1 cellular context compared by ENCODE assay signal in the genomic region with DNA sequence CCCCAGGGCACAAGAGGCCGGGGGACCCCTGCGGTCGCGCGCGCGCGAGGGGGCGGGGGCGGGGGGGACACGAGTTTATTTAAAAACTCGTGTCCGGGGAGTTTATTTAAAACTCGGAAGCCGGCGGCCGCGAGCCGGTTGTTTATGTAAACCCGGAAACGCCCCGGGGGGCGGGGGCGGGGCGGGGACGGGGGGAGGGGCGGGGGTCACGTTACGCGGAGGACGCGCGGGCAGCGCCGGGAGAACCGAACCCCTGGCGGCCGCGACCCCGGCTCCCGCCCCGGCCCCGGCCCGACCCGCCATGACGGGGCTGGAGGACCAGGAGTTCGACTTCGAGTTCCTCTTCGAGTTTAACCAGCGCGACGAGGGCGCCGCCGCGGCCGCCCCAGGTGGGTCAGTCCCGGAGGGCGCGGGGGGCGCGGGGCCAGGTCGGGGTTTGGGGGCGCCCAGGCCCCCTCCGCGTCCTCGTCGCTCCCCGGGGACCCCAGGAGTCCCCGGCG.
A peak's percentile ranks its signal among the peaks of the same experiment; 100 is the strongest.
TF ChIP-seq lines count a peak whose summit lies in the region.

No MANE protein-coding gene starts in this region.

TF ChIP-seq in K562, 482 proteins besides CTCF, POLR2A, EP300 and RAD21 (continued from another document):
- TF ChIP-seq, protein P1, sequence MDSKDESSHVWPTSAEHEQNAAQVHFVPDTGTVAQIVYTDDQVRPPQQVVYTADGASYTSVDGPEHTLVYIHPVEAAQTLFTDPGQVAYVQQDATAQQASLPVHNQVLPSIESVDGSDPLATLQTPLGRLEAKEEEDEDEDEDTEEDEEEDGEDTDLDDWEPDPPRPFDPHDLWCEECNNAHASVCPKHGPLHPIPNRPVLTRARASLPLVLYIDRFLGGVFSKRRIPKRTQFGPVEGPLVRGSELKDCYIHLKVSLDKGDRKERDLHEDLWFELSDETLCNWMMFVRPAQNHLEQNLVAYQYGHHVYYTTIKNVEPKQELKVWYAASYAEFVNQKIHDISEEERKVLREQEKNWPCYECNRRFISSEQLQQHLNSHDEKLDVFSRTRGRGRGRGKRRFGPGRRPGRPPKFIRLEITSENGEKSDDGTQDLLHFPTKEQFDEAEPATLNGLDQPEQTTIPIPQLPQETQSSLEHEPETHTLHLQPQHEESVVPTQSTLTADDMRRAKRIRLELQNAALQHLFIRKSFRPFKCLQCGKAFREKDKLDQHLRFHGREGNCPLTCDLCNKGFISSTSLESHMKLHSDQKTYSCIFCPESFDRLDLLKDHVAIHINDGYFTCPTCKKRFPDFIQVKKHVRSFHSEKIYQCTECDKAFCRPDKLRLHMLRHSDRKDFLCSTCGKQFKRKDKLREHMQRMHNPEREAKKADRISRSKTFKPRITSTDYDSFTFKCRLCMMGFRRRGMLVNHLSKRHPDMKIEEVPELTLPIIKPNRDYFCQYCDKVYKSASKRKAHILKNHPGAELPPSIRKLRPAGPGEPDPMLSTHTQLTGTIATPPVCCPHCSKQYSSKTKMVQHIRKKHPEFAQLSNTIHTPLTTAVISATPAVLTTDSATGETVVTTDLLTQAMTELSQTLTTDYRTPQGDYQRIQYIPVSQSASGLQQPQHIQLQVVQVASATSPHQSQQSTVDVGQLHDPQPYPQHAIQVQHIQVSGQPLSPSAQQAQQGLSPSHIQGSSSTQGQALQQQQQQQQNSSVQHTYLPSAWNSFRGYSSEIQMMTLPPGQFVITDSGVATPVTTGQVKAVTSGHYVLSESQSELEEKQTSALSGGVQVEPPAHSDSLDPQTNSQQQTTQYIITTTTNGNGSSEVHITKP (IDR thresholded peaks at IDR 0.05; ENCODE audit: partially characterized antibody) = no peak
- TF ChIP-seq, protein P2, sequence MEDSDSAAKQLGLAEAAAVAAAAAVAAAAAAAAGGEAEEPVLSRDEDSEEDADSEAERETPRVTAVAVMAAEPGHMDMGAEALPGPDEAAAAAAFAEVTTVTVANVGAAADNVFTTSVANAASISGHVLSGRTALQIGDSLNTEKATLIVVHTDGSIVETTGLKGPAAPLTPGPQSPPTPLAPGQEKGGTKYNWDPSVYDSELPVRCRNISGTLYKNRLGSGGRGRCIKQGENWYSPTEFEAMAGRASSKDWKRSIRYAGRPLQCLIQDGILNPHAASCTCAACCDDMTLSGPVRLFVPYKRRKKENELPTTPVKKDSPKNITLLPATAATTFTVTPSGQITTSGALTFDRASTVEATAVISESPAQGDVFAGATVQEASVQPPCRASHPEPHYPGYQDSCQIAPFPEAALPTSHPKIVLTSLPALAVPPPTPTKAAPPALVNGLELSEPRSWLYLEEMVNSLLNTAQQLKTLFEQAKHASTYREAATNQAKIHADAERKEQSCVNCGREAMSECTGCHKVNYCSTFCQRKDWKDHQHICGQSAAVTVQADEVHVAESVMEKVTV (CRISPR knock-in tag; IDR thresholded peaks at IDR 0.05) = no peak
- TF ChIP-seq ELF1 (tag; IDR thresholded peaks at IDR 0.05) (peak; percentile 82), YBX1 (IDR thresholded peaks at IDR 0.05) (no peak), ZNF830 (CRISPR knock-in tag; IDR thresholded peaks at IDR 0.05) (no peak), NR2C2 (CRISPR knock-in tag; IDR thresholded peaks at IDR 0.05) (no peak), NR2C2 (tag; IDR thresholded peaks at IDR 0.05) (peak; percentile 60), ZSCAN32 (CRISPR knock-in tag; IDR thresholded peaks at IDR 0.05) (no peak), TCF7L2 (IDR thresholded peaks at IDR 0.05; ENCODE audit: low read depth, low read length) (no peak), GABPA (tag; conservative IDR thresholded peaks at IDR 0.05; ENCODE audit: low read depth) (peak; percentile 22; the same call in 1 of the 2 replicates), ZNF23 (CRISPR knock-in tag; IDR thresholded peaks at IDR 0.05) (no peak), CHD2 (IDR thresholded peaks at IDR 0.05; ENCODE audit: low read depth, low read length) (no peak), DMBX1 (CRISPR knock-in tag; IDR thresholded peaks at IDR 0.05; ENCODE audit: borderline replicate concordance) (no peak), CREBBP (IDR thresholded peaks at IDR 0.05; ENCODE audit: low read depth, low read length) (no peak), BMI1 (IDR thresholded peaks at IDR 0.05; ENCODE audit: low read length) (no peak), ARID2 (IDR thresholded peaks at IDR 0.05) (no peak), KAT2B (IDR thresholded peaks at IDR 0.05; ENCODE audit: low read depth, low read length) (no peak), TAF1 (IDR thresholded peaks at IDR 0.05; ENCODE audit: control insufficient read depth, extremely low read depth, insufficient read depth, low read length, severe bottlenecking) (peak; percentile 23), EGR1 (conservative IDR thresholded peaks at IDR 0.05) (no peak), BRD4 (IDR thresholded peaks at IDR 0.05) (no peak), HDAC3 (IDR thresholded peaks at IDR 0.05; ENCODE audit: borderline replicate concordance, partially characterized antibody) (no peak), PHF8 (IDR thresholded peaks at IDR 0.05; ENCODE audit: borderline replicate concordance, low read length) (peak; percentile 33; the same call in 1 of the 2 replicates)
- TF ChIP-seq, protein P3, sequence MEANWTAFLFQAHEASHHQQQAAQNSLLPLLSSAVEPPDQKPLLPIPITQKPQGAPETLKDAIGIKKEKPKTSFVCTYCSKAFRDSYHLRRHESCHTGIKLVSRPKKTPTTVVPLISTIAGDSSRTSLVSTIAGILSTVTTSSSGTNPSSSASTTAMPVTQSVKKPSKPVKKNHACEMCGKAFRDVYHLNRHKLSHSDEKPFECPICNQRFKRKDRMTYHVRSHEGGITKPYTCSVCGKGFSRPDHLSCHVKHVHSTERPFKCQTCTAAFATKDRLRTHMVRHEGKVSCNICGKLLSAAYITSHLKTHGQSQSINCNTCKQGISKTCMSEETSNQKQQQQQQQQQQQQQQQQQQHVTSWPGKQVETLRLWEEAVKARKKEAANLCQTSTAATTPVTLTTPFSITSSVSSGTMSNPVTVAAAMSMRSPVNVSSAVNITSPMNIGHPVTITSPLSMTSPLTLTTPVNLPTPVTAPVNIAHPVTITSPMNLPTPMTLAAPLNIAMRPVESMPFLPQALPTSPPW (CRISPR knock-in tag; IDR thresholded peaks at IDR 0.05) = peak; percentile 83
- TF ChIP-seq, protein P4, sequence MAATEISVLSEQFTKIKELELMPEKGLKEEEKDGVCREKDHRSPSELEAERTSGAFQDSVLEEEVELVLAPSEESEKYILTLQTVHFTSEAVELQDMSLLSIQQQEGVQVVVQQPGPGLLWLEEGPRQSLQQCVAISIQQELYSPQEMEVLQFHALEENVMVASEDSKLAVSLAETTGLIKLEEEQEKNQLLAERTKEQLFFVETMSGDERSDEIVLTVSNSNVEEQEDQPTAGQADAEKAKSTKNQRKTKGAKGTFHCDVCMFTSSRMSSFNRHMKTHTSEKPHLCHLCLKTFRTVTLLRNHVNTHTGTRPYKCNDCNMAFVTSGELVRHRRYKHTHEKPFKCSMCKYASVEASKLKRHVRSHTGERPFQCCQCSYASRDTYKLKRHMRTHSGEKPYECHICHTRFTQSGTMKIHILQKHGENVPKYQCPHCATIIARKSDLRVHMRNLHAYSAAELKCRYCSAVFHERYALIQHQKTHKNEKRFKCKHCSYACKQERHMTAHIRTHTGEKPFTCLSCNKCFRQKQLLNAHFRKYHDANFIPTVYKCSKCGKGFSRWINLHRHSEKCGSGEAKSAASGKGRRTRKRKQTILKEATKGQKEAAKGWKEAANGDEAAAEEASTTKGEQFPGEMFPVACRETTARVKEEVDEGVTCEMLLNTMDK (IDR thresholded peaks at IDR 0.05; ENCODE audit: borderline replicate concordance, insufficient read depth, low read depth, low read length, poor library complexity, severe bottlenecking) = no peak
- TF ChIP-seq, protein P5, sequence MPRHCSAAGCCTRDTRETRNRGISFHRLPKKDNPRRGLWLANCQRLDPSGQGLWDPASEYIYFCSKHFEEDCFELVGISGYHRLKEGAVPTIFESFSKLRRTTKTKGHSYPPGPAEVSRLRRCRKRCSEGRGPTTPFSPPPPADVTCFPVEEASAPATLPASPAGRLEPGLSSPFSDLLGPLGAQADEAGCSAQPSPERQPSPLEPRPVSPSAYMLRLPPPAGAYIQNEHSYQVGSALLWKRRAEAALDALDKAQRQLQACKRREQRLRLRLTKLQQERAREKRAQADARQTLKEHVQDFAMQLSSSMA (CRISPR knock-in tag; IDR thresholded peaks at IDR 0.05) = no peak
- TF ChIP-seq, protein P6, sequence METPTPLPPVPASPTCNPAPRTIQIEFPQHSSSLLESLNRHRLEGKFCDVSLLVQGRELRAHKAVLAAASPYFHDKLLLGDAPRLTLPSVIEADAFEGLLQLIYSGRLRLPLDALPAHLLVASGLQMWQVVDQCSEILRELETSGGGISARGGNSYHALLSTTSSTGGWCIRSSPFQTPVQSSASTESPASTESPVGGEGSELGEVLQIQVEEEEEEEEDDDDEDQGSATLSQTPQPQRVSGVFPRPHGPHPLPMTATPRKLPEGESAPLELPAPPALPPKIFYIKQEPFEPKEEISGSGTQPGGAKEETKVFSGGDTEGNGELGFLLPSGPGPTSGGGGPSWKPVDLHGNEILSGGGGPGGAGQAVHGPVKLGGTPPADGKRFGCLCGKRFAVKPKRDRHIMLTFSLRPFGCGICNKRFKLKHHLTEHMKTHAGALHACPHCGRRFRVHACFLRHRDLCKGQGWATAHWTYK (CRISPR knock-in tag; IDR thresholded peaks at IDR 0.05) = no peak
- TF ChIP-seq, protein P7, sequence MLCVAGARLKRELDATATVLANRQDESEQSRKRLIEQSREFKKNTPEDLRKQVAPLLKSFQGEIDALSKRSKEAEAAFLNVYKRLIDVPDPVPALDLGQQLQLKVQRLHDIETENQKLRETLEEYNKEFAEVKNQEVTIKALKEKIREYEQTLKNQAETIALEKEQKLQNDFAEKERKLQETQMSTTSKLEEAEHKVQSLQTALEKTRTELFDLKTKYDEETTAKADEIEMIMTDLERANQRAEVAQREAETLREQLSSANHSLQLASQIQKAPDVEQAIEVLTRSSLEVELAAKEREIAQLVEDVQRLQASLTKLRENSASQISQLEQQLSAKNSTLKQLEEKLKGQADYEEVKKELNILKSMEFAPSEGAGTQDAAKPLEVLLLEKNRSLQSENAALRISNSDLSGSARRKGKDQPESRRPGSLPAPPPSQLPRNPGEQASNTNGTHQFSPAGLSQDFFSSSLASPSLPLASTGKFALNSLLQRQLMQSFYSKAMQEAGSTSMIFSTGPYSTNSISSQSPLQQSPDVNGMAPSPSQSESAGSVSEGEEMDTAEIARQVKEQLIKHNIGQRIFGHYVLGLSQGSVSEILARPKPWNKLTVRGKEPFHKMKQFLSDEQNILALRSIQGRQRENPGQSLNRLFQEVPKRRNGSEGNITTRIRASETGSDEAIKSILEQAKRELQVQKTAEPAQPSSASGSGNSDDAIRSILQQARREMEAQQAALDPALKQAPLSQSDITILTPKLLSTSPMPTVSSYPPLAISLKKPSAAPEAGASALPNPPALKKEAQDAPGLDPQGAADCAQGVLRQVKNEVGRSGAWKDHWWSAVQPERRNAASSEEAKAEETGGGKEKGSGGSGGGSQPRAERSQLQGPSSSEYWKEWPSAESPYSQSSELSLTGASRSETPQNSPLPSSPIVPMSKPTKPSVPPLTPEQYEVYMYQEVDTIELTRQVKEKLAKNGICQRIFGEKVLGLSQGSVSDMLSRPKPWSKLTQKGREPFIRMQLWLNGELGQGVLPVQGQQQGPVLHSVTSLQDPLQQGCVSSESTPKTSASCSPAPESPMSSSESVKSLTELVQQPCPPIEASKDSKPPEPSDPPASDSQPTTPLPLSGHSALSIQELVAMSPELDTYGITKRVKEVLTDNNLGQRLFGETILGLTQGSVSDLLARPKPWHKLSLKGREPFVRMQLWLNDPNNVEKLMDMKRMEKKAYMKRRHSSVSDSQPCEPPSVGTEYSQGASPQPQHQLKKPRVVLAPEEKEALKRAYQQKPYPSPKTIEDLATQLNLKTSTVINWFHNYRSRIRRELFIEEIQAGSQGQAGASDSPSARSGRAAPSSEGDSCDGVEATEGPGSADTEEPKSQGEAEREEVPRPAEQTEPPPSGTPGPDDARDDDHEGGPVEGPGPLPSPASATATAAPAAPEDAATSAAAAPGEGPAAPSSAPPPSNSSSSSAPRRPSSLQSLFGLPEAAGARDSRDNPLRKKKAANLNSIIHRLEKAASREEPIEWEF (CRISPR knock-in tag; IDR thresholded peaks at IDR 0.05) = no peak
- TF ChIP-seq, protein P8, sequence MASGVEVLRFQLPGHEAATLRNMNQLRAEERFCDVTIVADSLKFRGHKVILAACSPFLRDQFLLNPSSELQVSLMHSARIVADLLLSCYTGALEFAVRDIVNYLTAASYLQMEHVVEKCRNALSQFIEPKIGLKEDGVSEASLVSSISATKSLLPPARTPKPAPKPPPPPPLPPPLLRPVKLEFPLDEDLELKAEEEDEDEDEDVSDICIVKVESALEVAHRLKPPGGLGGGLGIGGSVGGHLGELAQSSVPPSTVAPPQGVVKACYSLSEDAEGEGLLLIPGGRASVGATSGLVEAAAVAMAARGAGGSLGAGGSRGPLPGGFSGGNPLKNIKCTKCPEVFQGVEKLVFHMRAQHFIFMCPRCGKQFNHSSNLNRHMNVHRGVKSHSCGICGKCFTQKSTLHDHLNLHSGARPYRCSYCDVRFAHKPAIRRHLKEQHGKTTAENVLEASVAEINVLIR (CRISPR knock-in tag; IDR thresholded peaks at IDR 0.05) = no peak
- TF ChIP-seq, protein P9, sequence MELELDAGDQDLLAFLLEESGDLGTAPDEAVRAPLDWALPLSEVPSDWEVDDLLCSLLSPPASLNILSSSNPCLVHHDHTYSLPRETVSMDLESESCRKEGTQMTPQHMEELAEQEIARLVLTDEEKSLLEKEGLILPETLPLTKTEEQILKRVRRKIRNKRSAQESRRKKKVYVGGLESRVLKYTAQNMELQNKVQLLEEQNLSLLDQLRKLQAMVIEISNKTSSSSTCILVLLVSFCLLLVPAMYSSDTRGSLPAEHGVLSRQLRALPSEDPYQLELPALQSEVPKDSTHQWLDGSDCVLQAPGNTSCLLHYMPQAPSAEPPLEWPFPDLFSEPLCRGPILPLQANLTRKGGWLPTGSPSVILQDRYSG (tag; conservative IDR thresholded peaks at IDR 0.05; ENCODE audit: low read depth) = no peak
- TF ChIP-seq, protein P10, sequence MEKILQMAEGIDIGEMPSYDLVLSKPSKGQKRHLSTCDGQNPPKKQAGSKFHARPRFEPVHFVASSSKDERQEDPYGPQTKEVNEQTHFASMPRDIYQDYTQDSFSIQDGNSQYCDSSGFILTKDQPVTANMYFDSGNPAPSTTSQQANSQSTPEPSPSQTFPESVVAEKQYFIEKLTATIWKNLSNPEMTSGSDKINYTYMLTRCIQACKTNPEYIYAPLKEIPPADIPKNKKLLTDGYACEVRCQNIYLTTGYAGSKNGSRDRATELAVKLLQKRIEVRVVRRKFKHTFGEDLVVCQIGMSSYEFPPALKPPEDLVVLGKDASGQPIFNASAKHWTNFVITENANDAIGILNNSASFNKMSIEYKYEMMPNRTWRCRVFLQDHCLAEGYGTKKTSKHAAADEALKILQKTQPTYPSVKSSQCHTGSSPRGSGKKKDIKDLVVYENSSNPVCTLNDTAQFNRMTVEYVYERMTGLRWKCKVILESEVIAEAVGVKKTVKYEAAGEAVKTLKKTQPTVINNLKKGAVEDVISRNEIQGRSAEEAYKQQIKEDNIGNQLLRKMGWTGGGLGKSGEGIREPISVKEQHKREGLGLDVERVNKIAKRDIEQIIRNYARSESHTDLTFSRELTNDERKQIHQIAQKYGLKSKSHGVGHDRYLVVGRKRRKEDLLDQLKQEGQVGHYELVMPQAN (IDR thresholded peaks at IDR 0.05; ENCODE audit: borderline replicate concordance) = no peak
TF ChIP-seq in K562: peak in this region for 7.
